Comparison of ENCODE assay signal across 1 cellular context in the genomic region with DNA sequence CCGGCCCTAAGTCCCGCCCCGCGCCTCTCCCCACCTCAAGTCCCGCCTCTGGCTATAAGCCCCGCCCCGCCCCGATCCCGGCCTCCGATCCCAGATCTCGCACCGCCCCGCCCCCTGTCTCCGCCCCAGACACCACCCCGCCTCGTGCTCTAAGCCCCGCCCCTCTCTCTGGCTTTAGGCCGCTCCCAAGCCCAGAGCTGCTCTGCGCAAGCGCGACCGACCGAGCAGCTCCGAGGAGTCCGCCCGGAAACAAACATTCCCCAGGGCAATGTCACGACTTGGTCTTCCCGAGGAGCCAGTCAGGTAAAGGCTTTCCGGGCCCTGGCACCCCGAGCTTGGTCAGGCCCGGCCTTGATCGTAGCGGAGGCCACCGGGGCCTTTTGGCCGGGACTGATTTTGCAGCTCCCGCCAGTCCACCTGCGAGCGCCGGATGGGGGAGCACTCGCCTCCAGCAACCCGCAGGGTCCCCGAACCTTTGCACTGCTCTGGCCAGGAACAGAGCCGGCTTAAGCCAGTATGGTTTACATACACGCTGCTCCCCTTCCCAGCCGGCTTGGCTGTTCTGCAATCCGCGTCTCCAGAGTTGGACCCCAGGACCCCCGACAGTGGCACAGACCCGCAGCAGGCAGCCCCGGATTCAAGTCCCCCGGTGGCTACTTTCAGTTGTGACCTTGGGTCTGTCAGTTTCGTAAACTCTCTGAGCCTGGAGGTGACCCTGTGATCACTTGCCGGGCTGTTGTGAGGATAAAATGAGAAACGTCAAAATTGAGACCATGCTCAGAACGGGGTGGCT.
TF ChIP-seq lines count a peak whose summit lies in the region.

NUDT7 (plus strand) TSS at position 200 of the 793 bp plus-strand sequence; CDS start at position 269, 69 bp downstream.

TF ChIP-seq in GM12878, 131 proteins besides CTCF, POLR2A, EP300 and RAD21 (continued from another document and continues in another):
- TF ChIP-seq SMARCA5 (IDR thresholded peaks at IDR 0.05) = peak; percentile 52; the same call in 1 of the 2 replicates
- no peak for TF ChIP-seq SP1 (IDR thresholded peaks at IDR 0.05; ENCODE audit: low read depth, low read length)
- TF ChIP-seq, protein P1, sequence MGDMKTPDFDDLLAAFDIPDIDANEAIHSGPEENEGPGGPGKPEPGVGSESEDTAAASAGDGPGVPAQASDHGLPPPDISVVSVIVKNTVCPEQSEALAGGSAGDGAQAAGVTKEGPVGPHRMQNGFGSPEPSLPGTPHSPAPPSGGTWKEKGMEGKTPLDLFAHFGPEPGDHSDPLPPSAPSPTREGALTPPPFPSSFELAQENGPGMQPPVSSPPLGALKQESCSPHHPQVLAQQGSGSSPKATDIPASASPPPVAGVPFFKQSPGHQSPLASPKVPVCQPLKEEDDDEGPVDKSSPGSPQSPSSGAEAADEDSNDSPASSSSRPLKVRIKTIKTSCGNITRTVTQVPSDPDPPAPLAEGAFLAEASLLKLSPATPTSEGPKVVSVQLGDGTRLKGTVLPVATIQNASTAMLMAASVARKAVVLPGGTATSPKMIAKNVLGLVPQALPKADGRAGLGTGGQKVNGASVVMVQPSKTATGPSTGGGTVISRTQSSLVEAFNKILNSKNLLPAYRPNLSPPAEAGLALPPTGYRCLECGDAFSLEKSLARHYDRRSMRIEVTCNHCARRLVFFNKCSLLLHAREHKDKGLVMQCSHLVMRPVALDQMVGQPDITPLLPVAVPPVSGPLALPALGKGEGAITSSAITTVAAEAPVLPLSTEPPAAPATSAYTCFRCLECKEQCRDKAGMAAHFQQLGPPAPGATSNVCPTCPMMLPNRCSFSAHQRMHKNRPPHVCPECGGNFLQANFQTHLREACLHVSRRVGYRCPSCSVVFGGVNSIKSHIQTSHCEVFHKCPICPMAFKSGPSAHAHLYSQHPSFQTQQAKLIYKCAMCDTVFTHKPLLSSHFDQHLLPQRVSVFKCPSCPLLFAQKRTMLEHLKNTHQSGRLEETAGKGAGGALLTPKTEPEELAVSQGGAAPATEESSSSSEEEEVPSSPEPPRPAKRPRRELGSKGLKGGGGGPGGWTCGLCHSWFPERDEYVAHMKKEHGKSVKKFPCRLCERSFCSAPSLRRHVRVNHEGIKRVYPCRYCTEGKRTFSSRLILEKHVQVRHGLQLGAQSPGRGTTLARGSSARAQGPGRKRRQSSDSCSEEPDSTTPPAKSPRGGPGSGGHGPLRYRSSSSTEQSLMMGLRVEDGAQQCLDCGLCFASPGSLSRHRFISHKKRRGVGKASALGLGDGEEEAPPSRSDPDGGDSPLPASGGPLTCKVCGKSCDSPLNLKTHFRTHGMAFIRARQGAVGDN (IDR thresholded peaks at IDR 0.05) = 0 out of 2 replicates have a peak, but pooled peaks have one; percentile 29
- TF ChIP-seq RFX5 (IDR thresholded peaks at IDR 0.05; ENCODE audit: low read depth, low read length) = no peak
- 0 out of 2 replicates have a peak, but pooled peaks have one; percentile 5 for TF ChIP-seq JUND (IDR thresholded peaks at IDR 0.05; ENCODE audit: low read depth, low read length)
- TF ChIP-seq PML (IDR thresholded peaks at IDR 0.05; ENCODE audit: low read length) = no peak
- TF ChIP-seq TBL1XR1 (IDR thresholded peaks at IDR 0.05; ENCODE audit: low read depth, low read length) = no peak
- no peak for TF ChIP-seq PRDM15 (CRISPR knock-in tag; IDR thresholded peaks at IDR 0.05)
- no peak for TF ChIP-seq JUNB (IDR thresholded peaks at IDR 0.05)
- TF ChIP-seq, protein P2, sequence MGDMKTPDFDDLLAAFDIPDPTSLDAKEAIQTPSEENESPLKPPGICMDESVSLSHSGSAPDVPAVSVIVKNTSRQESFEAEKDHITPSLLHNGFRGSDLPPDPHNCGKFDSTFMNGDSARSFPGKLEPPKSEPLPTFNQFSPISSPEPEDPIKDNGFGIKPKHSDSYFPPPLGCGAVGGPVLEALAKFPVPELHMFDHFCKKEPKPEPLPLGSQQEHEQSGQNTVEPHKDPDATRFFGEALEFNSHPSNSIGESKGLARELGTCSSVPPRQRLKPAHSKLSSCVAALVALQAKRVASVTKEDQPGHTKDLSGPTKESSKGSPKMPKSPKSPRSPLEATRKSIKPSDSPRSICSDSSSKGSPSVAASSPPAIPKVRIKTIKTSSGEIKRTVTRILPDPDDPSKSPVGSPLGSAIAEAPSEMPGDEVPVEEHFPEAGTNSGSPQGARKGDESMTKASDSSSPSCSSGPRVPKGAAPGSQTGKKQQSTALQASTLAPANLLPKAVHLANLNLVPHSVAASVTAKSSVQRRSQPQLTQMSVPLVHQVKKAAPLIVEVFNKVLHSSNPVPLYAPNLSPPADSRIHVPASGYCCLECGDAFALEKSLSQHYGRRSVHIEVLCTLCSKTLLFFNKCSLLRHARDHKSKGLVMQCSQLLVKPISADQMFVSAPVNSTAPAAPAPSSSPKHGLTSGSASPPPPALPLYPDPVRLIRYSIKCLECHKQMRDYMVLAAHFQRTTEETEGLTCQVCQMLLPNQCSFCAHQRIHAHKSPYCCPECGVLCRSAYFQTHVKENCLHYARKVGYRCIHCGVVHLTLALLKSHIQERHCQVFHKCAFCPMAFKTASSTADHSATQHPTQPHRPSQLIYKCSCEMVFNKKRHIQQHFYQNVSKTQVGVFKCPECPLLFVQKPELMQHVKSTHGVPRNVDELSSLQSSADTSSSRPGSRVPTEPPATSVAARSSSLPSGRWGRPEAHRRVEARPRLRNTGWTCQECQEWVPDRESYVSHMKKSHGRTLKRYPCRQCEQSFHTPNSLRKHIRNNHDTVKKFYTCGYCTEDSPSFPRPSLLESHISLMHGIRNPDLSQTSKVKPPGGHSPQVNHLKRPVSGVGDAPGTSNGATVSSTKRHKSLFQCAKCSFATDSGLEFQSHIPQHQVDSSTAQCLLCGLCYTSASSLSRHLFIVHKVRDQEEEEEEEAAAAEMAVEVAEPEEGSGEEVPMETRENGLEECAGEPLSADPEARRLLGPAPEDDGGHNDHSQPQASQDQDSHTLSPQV (IDR thresholded peaks at IDR 0.05) = no peak
- TF ChIP-seq MYB (IDR thresholded peaks at IDR 0.05; ENCODE audit: borderline replicate concordance, low read depth, low read length) = no peak
- no peak for TF ChIP-seq ZBTB33 (IDR thresholded peaks at IDR 0.05)
- TF ChIP-seq, protein P3, sequence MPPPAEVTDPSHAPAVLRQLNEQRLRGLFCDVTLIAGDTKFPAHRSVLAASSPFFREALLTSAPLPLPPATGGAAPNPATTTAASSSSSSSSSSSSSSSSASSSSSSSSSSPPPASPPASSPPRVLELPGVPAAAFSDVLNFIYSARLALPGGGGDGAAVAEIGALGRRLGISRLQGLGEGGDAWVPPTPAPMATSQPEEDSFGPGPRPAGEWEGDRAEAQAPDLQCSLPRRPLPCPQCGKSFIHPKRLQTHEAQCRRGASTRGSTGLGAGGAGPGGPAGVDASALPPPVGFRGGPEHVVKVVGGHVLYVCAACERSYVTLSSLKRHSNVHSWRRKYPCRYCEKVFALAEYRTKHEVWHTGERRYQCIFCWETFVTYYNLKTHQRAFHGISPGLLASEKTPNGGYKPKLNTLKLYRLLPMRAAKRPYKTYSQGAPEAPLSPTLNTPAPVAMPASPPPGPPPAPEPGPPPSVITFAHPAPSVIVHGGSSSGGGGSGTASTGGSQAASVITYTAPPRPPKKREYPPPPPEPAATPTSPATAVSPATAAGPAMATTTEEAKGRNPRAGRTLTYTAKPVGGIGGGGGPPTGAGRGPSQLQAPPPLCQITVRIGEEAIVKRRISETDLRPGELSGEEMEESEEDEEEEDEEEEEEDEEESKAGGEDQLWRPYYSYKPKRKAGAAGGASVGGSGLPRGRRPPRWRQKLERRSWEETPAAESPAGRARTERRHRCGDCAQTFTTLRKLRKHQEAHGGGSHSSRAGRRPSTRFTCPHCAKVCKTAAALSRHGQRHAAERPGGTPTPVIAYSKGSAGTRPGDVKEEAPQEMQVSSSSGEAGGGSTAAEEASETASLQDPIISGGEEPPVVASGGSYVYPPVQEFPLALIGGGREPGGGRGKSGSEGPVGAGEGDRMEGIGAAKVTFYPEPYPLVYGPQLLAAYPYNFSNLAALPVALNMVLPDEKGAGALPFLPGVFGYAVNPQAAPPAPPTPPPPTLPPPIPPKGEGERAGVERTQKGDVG (CRISPR knock-in tag; IDR thresholded peaks at IDR 0.05) = no peak
- peak; percentile 38; the same call in 1 of the 2 replicates for TF ChIP-seq IKZF1 (conservative IDR thresholded peaks at IDR 0.05)
- peak; percentile 46; the same call in 1 of the 2 replicates for TF ChIP-seq LARP7 (IDR thresholded peaks at IDR 0.05)
- no peak for TF ChIP-seq ZNF24 (IDR thresholded peaks at IDR 0.05)
- peak; percentile 41 for TF ChIP-seq MEF2B (IDR thresholded peaks at IDR 0.05; ENCODE audit: partially characterized antibody, poor library complexity, severe bottlenecking)
- TF ChIP-seq, protein P4, sequence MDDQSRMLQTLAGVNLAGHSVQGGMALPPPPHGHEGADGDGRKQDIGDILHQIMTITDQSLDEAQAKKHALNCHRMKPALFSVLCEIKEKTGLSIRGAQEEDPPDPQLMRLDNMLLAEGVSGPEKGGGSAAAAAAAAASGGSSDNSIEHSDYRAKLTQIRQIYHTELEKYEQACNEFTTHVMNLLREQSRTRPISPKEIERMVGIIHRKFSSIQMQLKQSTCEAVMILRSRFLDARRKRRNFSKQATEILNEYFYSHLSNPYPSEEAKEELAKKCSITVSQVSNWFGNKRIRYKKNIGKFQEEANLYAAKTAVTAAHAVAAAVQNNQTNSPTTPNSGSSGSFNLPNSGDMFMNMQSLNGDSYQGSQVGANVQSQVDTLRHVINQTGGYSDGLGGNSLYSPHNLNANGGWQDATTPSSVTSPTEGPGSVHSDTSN (IDR thresholded peaks at IDR 0.05; ENCODE audit: insufficient replicate concordance, low read depth, low read length) = no peak
- no peak for TF ChIP-seq TCF12 (IDR thresholded peaks at IDR 0.05; ENCODE audit: low read depth, low read length)
- 0 out of 2 replicates have a peak, but pooled peaks have one; percentile 27 for TF ChIP-seq TAF1 (IDR thresholded peaks at IDR 0.05; ENCODE audit: borderline replicate concordance, low read depth, low read length)
- TF ChIP-seq, protein P5, sequence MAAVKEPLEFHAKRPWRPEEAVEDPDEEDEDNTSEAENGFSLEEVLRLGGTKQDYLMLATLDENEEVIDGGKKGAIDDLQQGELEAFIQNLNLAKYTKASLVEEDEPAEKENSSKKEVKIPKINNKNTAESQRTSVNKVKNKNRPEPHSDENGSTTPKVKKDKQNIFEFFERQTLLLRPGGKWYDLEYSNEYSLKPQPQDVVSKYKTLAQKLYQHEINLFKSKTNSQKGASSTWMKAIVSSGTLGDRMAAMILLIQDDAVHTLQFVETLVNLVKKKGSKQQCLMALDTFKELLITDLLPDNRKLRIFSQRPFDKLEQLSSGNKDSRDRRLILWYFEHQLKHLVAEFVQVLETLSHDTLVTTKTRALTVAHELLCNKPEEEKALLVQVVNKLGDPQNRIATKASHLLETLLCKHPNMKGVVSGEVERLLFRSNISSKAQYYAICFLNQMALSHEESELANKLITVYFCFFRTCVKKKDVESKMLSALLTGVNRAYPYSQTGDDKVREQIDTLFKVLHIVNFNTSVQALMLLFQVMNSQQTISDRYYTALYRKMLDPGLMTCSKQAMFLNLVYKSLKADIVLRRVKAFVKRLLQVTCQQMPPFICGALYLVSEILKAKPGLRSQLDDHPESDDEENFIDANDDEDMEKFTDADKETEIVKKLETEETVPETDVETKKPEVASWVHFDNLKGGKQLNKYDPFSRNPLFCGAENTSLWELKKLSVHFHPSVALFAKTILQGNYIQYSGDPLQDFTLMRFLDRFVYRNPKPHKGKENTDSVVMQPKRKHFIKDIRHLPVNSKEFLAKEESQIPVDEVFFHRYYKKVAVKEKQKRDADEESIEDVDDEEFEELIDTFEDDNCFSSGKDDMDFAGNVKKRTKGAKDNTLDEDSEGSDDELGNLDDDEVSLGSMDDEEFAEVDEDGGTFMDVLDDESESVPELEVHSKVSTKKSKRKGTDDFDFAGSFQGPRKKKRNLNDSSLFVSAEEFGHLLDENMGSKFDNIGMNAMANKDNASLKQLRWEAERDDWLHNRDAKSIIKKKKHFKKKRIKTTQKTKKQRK (IDR thresholded peaks at IDR 0.05; ENCODE audit: low read depth, low read length) = no peak
- TF ChIP-seq SMC3 (IDR thresholded peaks at IDR 0.05; ENCODE audit: borderline replicate concordance, low read length) = no peak
- 0 out of 2 replicates have a peak, but pooled peaks have one; percentile 17 for TF ChIP-seq ASH2L (IDR thresholded peaks at IDR 0.05; ENCODE audit: borderline replicate concordance, low read depth)
- peak; percentile 67; the same call in 1 of the 2 replicates for TF ChIP-seq RB1 (IDR thresholded peaks at IDR 0.05; ENCODE audit: borderline replicate concordance)
- TF ChIP-seq NR2C1 (IDR thresholded peaks at IDR 0.05) = no peak
